ENCODE assay signal across 19 cellular contexts in the genomic region with DNA sequence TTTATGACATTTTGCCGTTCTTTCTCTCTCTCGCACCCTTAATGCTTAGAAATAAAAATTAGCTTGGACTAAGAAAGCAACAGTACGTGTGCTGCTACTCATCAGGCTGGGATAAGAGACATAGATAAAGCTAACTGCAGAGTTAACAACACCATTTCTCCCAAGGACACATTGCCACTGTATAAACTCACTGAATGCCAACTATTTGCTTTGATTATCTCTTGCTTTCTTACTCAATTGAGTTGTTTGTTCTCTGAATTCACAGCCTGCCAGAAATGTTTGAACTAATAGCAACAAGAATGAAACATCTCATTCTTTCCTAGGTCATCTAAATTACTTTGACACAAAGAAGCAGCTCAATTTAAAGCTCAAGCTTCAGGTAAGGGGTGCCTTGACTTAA. TPM values are rescaled to one million over a fixed set of nuclear protein-coding genes. Genes with fewer than 3 reads are reported as not detected.
DNase-seq lines count a peak whose midpoint lies in the region; ATAC-seq, FAIRE-seq and TF ChIP-seq lines count a peak whose summit lies in the region.
"Had no signal": no experiment of that assay in that cellular context is flagged by ENCODE, and none has a peak within 500 bp of the region (broad histone marks: within the 10 kb centered on the region; RNA-seq: fewer than 3 reads in every experiment).

No MANE protein-coding gene starts in this region.

- TF ChIP-seq EP300 in upper lobe of left lung (IDR thresholded peaks at IDR 0.05), result no peak

- H3K23ac ChIP-seq in mesendoderm (ENCODE audit: low read length), result no peak overlapping the region

- H3K27me3 ChIP-seq in endothelial cell of umbilical vein (ENCODE audit: control insufficient read depth in 2 of 2, insufficient read depth in 2 of 2, low read length in 2 of 2) (no peaks in the 10 kb centered on the region), mesendoderm (ENCODE audit: insufficient read depth, low read length, poor library complexity) (no peaks in the 10 kb centered on the region), upper lobe of left lung (no peaks in the 10 kb centered on the region)

- no peak overlapping the region for H2AFZ ChIP-seq in endothelial cell of umbilical vein (ENCODE audit: low read depth, low read length)
- H2AFZ ChIP-seq: GM23248 had no signal

- CTCF ChIA-PET in endothelial cell of umbilical vein (lab: Charles Lee) (interaction anchor here (1.5 to 3.4 kb wide), 2 partner anchors 70 to 161 kb away, joined by 5 to 11 read pairs; no protein-coding TSS in a partner anchor), T-cell (lab: Charles Lee) (interaction anchor here in 1 of 2 donors (1.1 kb wide), 1 partner anchor 70 kb away, joined by 3 read pairs; no protein-coding TSS in a partner anchor)

- H3K36me3 ChIP-seq in endothelial cell of umbilical vein (ENCODE audit: control insufficient read depth in 2 of 2, extremely low read depth in 1 of 2, insufficient read depth in 2 of 2, low read length in 2 of 2) (no peaks in the 10 kb centered on the region), mesendoderm (ENCODE audit: control insufficient read depth, insufficient read depth, low read length) (no peaks in the 10 kb centered on the region), upper lobe of left lung (no peaks in the 10 kb centered on the region)

- H3K4me1 ChIP-seq in endothelial cell of umbilical vein (ENCODE audit: control insufficient read depth, extremely low read depth, insufficient read depth, low read length), result no peaks in the 10 kb centered on the region
- H3K4me1 ChIP-seq in mesendoderm (ENCODE audit: control insufficient read depth, low read depth, low read length), result no peaks in the 10 kb centered on the region
- no peaks in the 10 kb centered on the region for H3K4me1 ChIP-seq in upper lobe of left lung

- H3K9me3 ChIP-seq in endothelial cell of umbilical vein (replicated peaks; ENCODE audit: control insufficient read depth, insufficient read depth, low read length), result no peaks in the 10 kb centered on the region
- no peaks in the 10 kb centered on the region for H3K9me3 ChIP-seq in upper lobe of left lung

- no peak overlapping the region for H3K27ac ChIP-seq in endothelial cell of umbilical vein (ENCODE audit: insufficient read depth, low read depth, low read length)
- no peak overlapping the region for H3K27ac ChIP-seq in mesendoderm (ENCODE audit: low read depth, low read length)
- no peak overlapping the region for H3K27ac ChIP-seq in upper lobe of left lung
- H3K27ac ChIP-seq: GM23248 had no signal

- intact Hi-C loops in endothelial cell of umbilical vein (cut with micrococcal nuclease), result no loop called here

- H3K4me3 ChIP-seq in endothelial cell of umbilical vein (replicated peaks in 1 of 3; ENCODE audit: insufficient read depth in 1 of 3, low read depth in 1 of 3, low read length in 3 of 3) (no peak overlapping the region), mesendoderm (ENCODE audit: low read length) (no peak overlapping the region), upper lobe of left lung (no peak overlapping the region)
- H3K4me3 ChIP-seq: GM23248 had no signal

- no peaks in the 10 kb centered on the region for H3K36me3 Mint-ChIP-seq in T-cell
- H3K36me3 Mint-ChIP-seq: CD14-positive monocyte had no signal

- DNase-seq in COLO829 (ENCODE audit: low spot score) (peak; percentile 28), SK-MEL-5 (ENCODE audit: low read depth, low spot score) (peak; percentile 6), endothelial cell of umbilical vein (ENCODE audit: low read depth, low spot score) (no peak), mesendoderm (peak; percentile 18), GM13977 (ENCODE audit: low spot score) (no peak), T-cell (no peak), upper lobe of left lung (no peak)
- DNase-seq: H9, HFFc6, NCI-H1092 treated with DMSO at 0.1 percent for 48 hours, NCI-H1436 treated with DMSO at 0.1 percent for 48 hours, NCI-H2081 treated with DMSO at 0.1 percent for 48 hours, NCI-H2171 treated with DMSO at 0.1 percent for 48 hours, NCI-H526 treated with DMSO at 0.1 percent for 48 hours had no signal

- H3K4me1 Mint-ChIP-seq in T-cell, result no peaks in the 10 kb centered on the region
- H3K4me1 Mint-ChIP-seq: B cell, CD14-positive monocyte, H9 had no signal

- no peak overlapping the region for H2BK5ac ChIP-seq in mesendoderm (ENCODE audit: low read length)

- H3K9ac ChIP-seq in endothelial cell of umbilical vein (replicated peaks; ENCODE audit: extremely low read depth, insufficient read depth, low read length) (no peak overlapping the region), mesendoderm (ENCODE audit: low read length) (no peak overlapping the region)
- H3K9ac ChIP-seq: GM23248 had no signal

- no peaks in the 10 kb centered on the region for H3K9me1 ChIP-seq in endothelial cell of umbilical vein (replicated peaks; ENCODE audit: control insufficient read depth, extremely low read depth, insufficient read depth, low read length)

- H3K79me1 ChIP-seq in mesendoderm (ENCODE audit: low read length), result no peaks in the 10 kb centered on the region

- ATAC-seq in T-cell (replicated peaks in 1 of 4) (no peak), upper lobe of left lung (ENCODE audit: low FRiP score in 2 of 2) (no peak), GM18907 (IDR thresholded peaks at IDR 0.05; ENCODE audit: unreplicated experiment) (no peak)
- ATAC-seq: Right ventricle myocardium inferior had no signal

- no peak for TF ChIP-seq CTCF in endothelial cell of umbilical vein (IDR thresholded peaks at IDR 0.05; ENCODE audit: extremely low read depth in 1 of 2, insufficient read depth in 1 of 2, low read depth in 1 of 2, low read length in 2 of 2)
- TF ChIP-seq CTCF in GM13977 (IDR thresholded peaks at IDR 0.05; ENCODE audit: extremely low read depth, insufficient read depth, missing control alignments), result no peak
- no peak for TF ChIP-seq CTCF in upper lobe of left lung (IDR thresholded peaks at IDR 0.05)

- dilution Hi-C loops in endothelial cell of umbilical vein (cut with MboI; ENCODE audit: extremely low pct_ligation_motif_present, low sequenced_read_pairs), result no loop called here

- H2AK5ac ChIP-seq in mesendoderm (ENCODE audit: low read length), result no peak overlapping the region

- H2BK120ac ChIP-seq in mesendoderm (ENCODE audit: low read depth, low read length), result no peak overlapping the region

- no peaks in the 10 kb centered on the region for H4K20me1 ChIP-seq in endothelial cell of umbilical vein (replicated peaks; ENCODE audit: control insufficient read depth, extremely low read depth, insufficient read depth, low read length)

- H3K18ac ChIP-seq in mesendoderm (ENCODE audit: low read length), result no peak overlapping the region

- no peaks in the 10 kb centered on the region for H3K9me3 Mint-ChIP-seq in T-cell
- H3K9me3 Mint-ChIP-seq: CD14-positive monocyte, HFFc6 had no signal

- H3K27ac Mint-ChIP-seq in T-cell, result no peak overlapping the region
- H3K27ac Mint-ChIP-seq: B cell, CD14-positive monocyte, H9, HFFc6 had no signal

- in situ Hi-C loops in SK-MEL-5 (cut with HindIII; ENCODE audit: low pct_unique_long_range_greater_than_20kb, low sequenced_read_pairs), result no loop called here
- in situ Hi-C loops in GM13977 (cut with MboI; ENCODE audit: low pct_unique_long_range_greater_than_20kb, low sequenced_read_pairs, unreplicated experiment), result no loop called here

- no peak overlapping the region for H3K4me2 ChIP-seq in endothelial cell of umbilical vein (ENCODE audit: insufficient read depth, low read length)
- H3K4me2 ChIP-seq in mesendoderm (ENCODE audit: low read length), result no peak overlapping the region

- H3K79me2 ChIP-seq in endothelial cell of umbilical vein (ENCODE audit: control insufficient read depth, insufficient read depth, low read length) (no peaks in the 10 kb centered on the region), mesendoderm (ENCODE audit: control insufficient read depth, insufficient read depth, low read length) (no peaks in the 10 kb centered on the region)

- no peak overlapping the region for H3K56ac ChIP-seq in mesendoderm (ENCODE audit: low read length)

- peaks cover 0 to 6% of the 10 kb centered on the region in 2 donors for H3K27me3 Mint-ChIP-seq in T-cell
- H3K27me3 Mint-ChIP-seq: B cell had no signal

- no peak overlapping the region for H4K8ac ChIP-seq in mesendoderm (ENCODE audit: low read depth, low read length)

- no peak overlapping the region for H4K5ac ChIP-seq in mesendoderm (ENCODE audit: low read length)

- no peak overlapping the region for H2BK15ac ChIP-seq in mesendoderm (replicated peaks; ENCODE audit: low read depth)

- FAIRE-seq in endothelial cell of umbilical vein (lab: Jason Lieb, UNC), result peak; percentile 49

- no CpG with 5 or more reads among the region's 3 CpGs for WGBS in mesendoderm (ENCODE audit: extremely low coverage, insufficient coverage, low lambda C conversion rate)
- WGBS in upper lobe of left lung, 2 donors, result 60 to 65% methylated on average over 3 of the region's 3 CpGs

- no peak overlapping the region for H3K4me3 Mint-ChIP-seq in T-cell
- H3K4me3 Mint-ChIP-seq: B cell, CD14-positive monocyte, H9, HFFc6 had no signal

- TF ChIP-seq POLR2A in endothelial cell of umbilical vein (IDR thresholded peaks at IDR 0.05; ENCODE audit: low read depth, low read length) (no peak), upper lobe of left lung (IDR thresholded peaks at IDR 0.05) (no peak)

- no peak overlapping the region for H3K4ac ChIP-seq in mesendoderm (ENCODE audit: low read depth, low read length)

- no TSS peak for BruUV-seq in endothelial cell of umbilical vein (replicated peaks; lab: Mats Ljungman, UMichigan)

- POLR2A ChIA-PET in endothelial cell of umbilical vein (lab: Charles Lee) (no interaction called here), T-cell (lab: Charles Lee) (no interaction called here)

RNA-seq across cellular contexts. Expression of a gene that starts 34.6 kb away (rescaled TPM):
- total RNA-seq in SK-MEL-5 (2014; rRNA removed; shearing (Covaris generic)), result 0.50 and 0.56 TPM in 2 replicates
- polyA plus RNA-seq in SK-MEL-5 (2015; cell fraction: cytosol; rRNA removed), result 1.4 and 3.6 TPM in 2 replicates
- 0.07 and 2.1 TPM in 2 replicates for polyA plus RNA-seq in SK-MEL-5 (2015; cell fraction: nucleus; rRNA removed)
- 0.67 and 1.1 TPM in 2 replicates for total RNA-seq in endothelial cell of umbilical vein
- polyA plus RNA-seq in endothelial cell of umbilical vein, result 0.53 and 0.62 TPM in 2 replicates
- 0.56 and 0.80 TPM in 2 replicates for polyA plus RNA-seq in endothelial cell of umbilical vein (2011; cell fraction: cytosol; rRNA removed)
- 0.36 and 0.55 TPM in 2 replicates for polyA plus RNA-seq in endothelial cell of umbilical vein (2011; cell fraction: nucleus; rRNA removed)
- polyA plus RNA-seq in endothelial cell of umbilical vein (2012), result 0.40 and 0.79 TPM in 2 replicates
- polyA minus RNA-seq in endothelial cell of umbilical vein, result 1.0 and 1.2 TPM in 2 replicates
- polyA minus RNA-seq in endothelial cell of umbilical vein (2011; cell fraction: cytosol; rRNA and poly(A)+ RNA removed), result 1.4 TPM
- 0.72 and 1.5 TPM in 2 replicates for polyA minus RNA-seq in endothelial cell of umbilical vein (2011; cell fraction: nucleus; rRNA and poly(A)+ RNA removed)
- 1.1 TPM for polyA plus RNA-seq in mesendoderm (2013, experiment 1 of 2)
- polyA plus RNA-seq in mesendoderm (2013, experiment 2 of 2), result 1.3 TPM
- total RNA-seq in T-cell, result 1 to 10 TPM; 1.3 to 3.5 (median 2.7) TPM
- 10 to 100 TPM in 5 of 6 donors, 1 to 10 TPM in 1; 4.3 to 47.1 (median 21.7) TPM for total RNA-seq in upper lobe of left lung

RNA-seq across cellular contexts. Expression of a gene that starts 38.7 kb away (rescaled TPM):
- 70.0 and 81.8 TPM in 2 replicates for total RNA-seq in SK-MEL-5 (2014; rRNA removed; shearing (Covaris generic))
- 36.0 and 44.4 TPM in 2 replicates for polyA plus RNA-seq in SK-MEL-5 (2015; cell fraction: cytosol; rRNA removed)
- 14.8 and 25.0 TPM in 2 replicates for polyA plus RNA-seq in SK-MEL-5 (2015; cell fraction: nucleus; rRNA removed)
- total RNA-seq in endothelial cell of umbilical vein (53.3 TPM in 2 replicates), T-cell (10 to 100 TPM; 50.2 to 56.2 (median 53.0) TPM), upper lobe of left lung (10 to 100 TPM; 18.3 to 93.9 (median 50.2) TPM)
- polyA plus RNA-seq in endothelial cell of umbilical vein, result 65.6 and 80.8 TPM in 2 replicates
- polyA plus RNA-seq in endothelial cell of umbilical vein (2011; cell fraction: cytosol; rRNA removed), result 71.1 and 87.6 TPM in 2 replicates
- polyA plus RNA-seq in endothelial cell of umbilical vein (2011; cell fraction: nucleus; rRNA removed), result 34.6 and 36.1 TPM in 2 replicates
- 68.5 and 75.6 TPM in 2 replicates for polyA plus RNA-seq in endothelial cell of umbilical vein (2012)
- polyA minus RNA-seq in endothelial cell of umbilical vein, result 28.9 and 47.9 TPM in 2 replicates
- polyA minus RNA-seq in endothelial cell of umbilical vein (2011; cell fraction: cytosol; rRNA and poly(A)+ RNA removed), result 23.7 TPM
- 17.1 and 21.3 TPM in 2 replicates for polyA minus RNA-seq in endothelial cell of umbilical vein (2011; cell fraction: nucleus; rRNA and poly(A)+ RNA removed)
- polyA plus RNA-seq in mesendoderm (2013, experiment 1 of 2), result 49.6 TPM
- 49.6 TPM for polyA plus RNA-seq in mesendoderm (2013, experiment 2 of 2)

Comparison
In these comparisons a context has a peak if more than half of its experiments do, and no peak if none do; other contexts are left out.
1. DNase-seq: peak in COLO829 (single experiment), SK-MEL-5 (single experiment) and mesendoderm (single experiment); none in endothelial cell of umbilical vein (single experiment), GM13977 (single experiment), T-cell (0 of 34) and upper lobe of left lung (0 of 2).